21 cellular contexts compared by ENCODE assay signal in genomic region chr6:167125405-167125804, GRCh38. TPM values are rescaled to one million over a fixed set of nuclear protein-coding genes. Genes with fewer than 3 reads are reported as not detected.
DNase-seq lines count a peak whose midpoint lies in the region; ATAC-seq, FAIRE-seq and TF ChIP-seq lines count a peak whose summit lies in the region.
"Had no signal": no experiment of that assay in that cellular context is flagged by ENCODE, and none has a peak within 500 bp of the region (broad histone marks: within the 10 kb centered on the region; RNA-seq: fewer than 3 reads in every experiment).

No MANE protein-coding gene starts in this region.

- TF ChIP-seq CTCF in OCI-LY3 (IDR thresholded peaks at IDR 0.05; ENCODE audit: low read depth, low read length) = no peak
- TF ChIP-seq CTCF in D721Med (IDR thresholded peaks at IDR 0.05; ENCODE audit: insufficient read depth, missing control alignments) = no peak

- H3K4me3 ChIP-seq in OCI-LY3 (ENCODE audit: low read length) (no peak overlapping the region), mononuclear cell (ENCODE audit: low read length) (peak overlapping the region; percentile 41)
- H3K4me3 ChIP-seq: GM23248 had no signal

- H3K9ac ChIP-seq in OCI-LY3 (ENCODE audit: low read length) = no peak overlapping the region
- H3K9ac ChIP-seq: GM23248, SK-N-SH had no signal

- peak overlapping the region; percentile 36 for H3K4me2 ChIP-seq in OCI-LY3 (ENCODE audit: low read length)
- H3K4me2 ChIP-seq: SK-N-SH had no signal

- H2AFZ ChIP-seq in OCI-LY3 (ENCODE audit: low read depth, low read length) = no peak overlapping the region
- H2AFZ ChIP-seq: GM23248 had no signal

- no peaks in the 10 kb centered on the region for H3K36me3 ChIP-seq in OCI-LY3 (replicated peaks; ENCODE audit: low read depth, low read length)

- ATAC-seq in stimulated activated naive CD8-positive, alpha-beta T cell treated with anti-CD3 and anti-CD28 coated beads, Interleukin-15, Interleukin-2, amounts not matched to agents 100 U/mL and 50 U/mL, for 24 hours = no peak
- ATAC-seq in GM19467 (IDR thresholded peaks at IDR 0.05; ENCODE audit: unreplicated experiment) = no peak

- no peaks in the 10 kb centered on the region for H3K79me2 ChIP-seq in OCI-LY3 (ENCODE audit: low read length)

- DNase-seq in stimulated activated naive CD8-positive, alpha-beta T cell treated with anti-CD3 and anti-CD28 coated beads, Interleukin-15, Interleukin-2, amounts not matched to agents 100 U/mL and 50 U/mL, for 24 hours = no peak
- DNase-seq in D721Med (ENCODE audit: insufficient read length, low spot score) = no peak
- no peak for DNase-seq in stimulated activated CD4-positive, alpha-beta T cell treated with anti-CD3 and anti-CD28 coated beads, Interleukin-12 subunit alpha, Interleukin-12 subunit beta, amount 100 ng/mL, for 4 hours
- DNase-seq: Caco-2, GM23248, HCEC 1CT, NCI-H1417 treated with DMSO at 0.1 percent for 48 hours, NCI-H1930, NCI-H2171 treated with DMSO at 0.1 percent for 48 hours, NCI-H510A, NCI-H774, Right ventricle myocardium superior, SK-N-SH had no signal

- H3K4me1 ChIP-seq in OCI-LY3 (ENCODE audit: low read length) (peaks cover 63% of the 10 kb centered on the region), mononuclear cell (ENCODE audit: insufficient read depth, low read length) (peaks cover 59% of the 10 kb centered on the region)

- H3K27me3 Mint-ChIP-seq in stimulated activated naive CD8-positive, alpha-beta T cell treated with anti-CD3 and anti-CD28 coated beads, Interleukin-15, Interleukin-2, amounts not matched to agents 100 ng/mL and 50 ng/mL, for 24 hours = no peaks in the 10 kb centered on the region

- H3K4me1 Mint-ChIP-seq in stimulated activated naive CD8-positive, alpha-beta T cell treated with anti-CD3 and anti-CD28 coated beads, Interleukin-15, Interleukin-2, amounts not matched to agents 100 ng/mL and 50 ng/mL, for 24 hours (ENCODE audit: low read depth) = peaks cover 47% of the 10 kb centered on the region

- no peak for FAIRE-seq in D721Med (lab: Jason Lieb, UNC)
- FAIRE-seq: RCC 7860 had no signal

- H3K27me3 ChIP-seq in OCI-LY3 (ENCODE audit: low read depth, low read length) (peaks cover 33% of the 10 kb centered on the region), mononuclear cell (ENCODE audit: insufficient read depth, low read length) (no peaks in the 10 kb centered on the region)

- H3K9me3 ChIP-seq in OCI-LY3 (ENCODE audit: insufficient read depth, low read length) (no peaks in the 10 kb centered on the region), mononuclear cell (ENCODE audit: low read depth, low read length) (no peaks in the 10 kb centered on the region)
- H3K9me3 ChIP-seq: Caco-2, SK-N-SH had no signal

- no peaks in the 10 kb centered on the region for H3K9me3 Mint-ChIP-seq in stimulated activated naive CD8-positive, alpha-beta T cell treated with anti-CD3 and anti-CD28 coated beads, Interleukin-15, Interleukin-2, amounts not matched to agents 100 ng/mL and 50 ng/mL, for 24 hours

- no peaks in the 10 kb centered on the region for H4K20me1 ChIP-seq in OCI-LY3 (ENCODE audit: insufficient read depth, low read length)

- peak overlapping the region; percentile 11 for H3K4me3 Mint-ChIP-seq in stimulated activated naive CD8-positive, alpha-beta T cell treated with anti-CD3 and anti-CD28 coated beads, Interleukin-15, Interleukin-2, amounts not matched to agents 100 ng/mL and 50 ng/mL, for 24 hours
- H3K4me3 Mint-ChIP-seq: CD14-positive monocyte had no signal

- no peaks in the 10 kb centered on the region for H3K36me3 Mint-ChIP-seq in stimulated activated naive CD8-positive, alpha-beta T cell treated with anti-CD3 and anti-CD28 coated beads, Interleukin-15, Interleukin-2, amounts not matched to agents 100 ng/mL and 50 ng/mL, for 24 hours (ENCODE audit: low read depth)
- H3K36me3 Mint-ChIP-seq: CD14-positive monocyte had no signal

- H3K27ac ChIP-seq in OCI-LY3 (ENCODE audit: low read length) = no peak overlapping the region
- H3K27ac ChIP-seq: GM23248 had no signal

- peak overlapping the region; percentile 14 for H3K27ac Mint-ChIP-seq in stimulated activated naive CD8-positive, alpha-beta T cell treated with anti-CD3 and anti-CD28 coated beads, Interleukin-15, Interleukin-2, amounts not matched to agents 100 ng/mL and 50 ng/mL, for 24 hours

RNA-seq across cellular contexts. Expression of gene CCR6, which starts 2.5 kb away (rescaled TPM):
- 14.8 TPM for total RNA-seq in mononuclear cell
- total RNA-seq: Caco-2, GM23248, LHCN-M2, Right ventricle myocardium superior had no signal

RNA-seq across cellular contexts. Expression of gene GPR31, which starts 32.4 kb away (rescaled TPM):
- not detected for total RNA-seq in mononuclear cell
- total RNA-seq: Caco-2, GM23248, HT1080, LHCN-M2, Right ventricle myocardium superior had no signal
